10 cellular contexts compared by ENCODE assay signal in genomic region chr9:18474778-18475177, GRCh38. TPM values are rescaled to one million over a fixed set of nuclear protein-coding genes. Genes with fewer than 3 reads are reported as not detected.
DNase-seq lines count a peak whose midpoint lies in the region; ATAC-seq and TF ChIP-seq lines count a peak whose summit lies in the region.
"Had no signal": no experiment of that assay in that cellular context is flagged by ENCODE, and none has a peak within 500 bp of the region (broad histone marks: within the 10 kb centered on the region; RNA-seq: fewer than 3 reads in every experiment).

No MANE protein-coding gene starts in this region.

- H3K27ac ChIP-seq in hepatocyte (peak overlapping the region; percentile 79), subcutaneous abdominal adipose tissue (ENCODE audit: low read depth, low read length) (peak overlapping the region; percentile 28)
- H3K27ac ChIP-seq: WERI-Rb-1 had no signal

- H2AFZ ChIP-seq in hepatocyte = no peak overlapping the region

- peak overlapping the region; percentile 58 for H3K4me3 ChIP-seq in HFF-Myc (replicated peaks; ENCODE audit: low read depth, low read length)
- peak overlapping the region; percentile 59 for H3K4me3 ChIP-seq in astrocyte of the spinal cord (ENCODE audit: low read depth, low read length)
- H3K4me3 ChIP-seq in hepatocyte = peak overlapping the region; percentile 3
- peak overlapping the region in 4 of 5 donors; percentile 19 to 65 (median 58) for H3K4me3 ChIP-seq in subcutaneous abdominal adipose tissue (ENCODE audit: low read depth in 1 of 5, low read length in 5 of 5)

- no peaks in the 10 kb centered on the region for H3K36me3 Mint-ChIP-seq in natural killer cell

- intact Hi-C loops in natural killer cell (cut with micrococcal nuclease) = no loop called here

- peaks cover 3% of the 10 kb centered on the region for H3K4me1 ChIP-seq in hepatocyte (ENCODE audit: insufficient read depth)
- peaks cover 0 to 11% (median 3%) of the 10 kb centered on the region in 5 donors for H3K4me1 ChIP-seq in subcutaneous abdominal adipose tissue (ENCODE audit: control insufficient read depth in 5 of 5, insufficient read depth in 5 of 5, low read length in 5 of 5)

- in situ Hi-C loops in astrocyte of the spinal cord (cut with HindIII; ENCODE audit: low sequenced_read_pairs) = loop anchor here (25.0 kb wide), 1 partner anchor 212 kb away; no protein-coding TSS in a partner anchor

- H3K9ac ChIP-seq in subcutaneous abdominal adipose tissue (ENCODE audit: low read length in 5 of 5) = no peak overlapping the region

- H3K4me2 ChIP-seq in hepatocyte = peak overlapping the region; percentile 71

- WGBS in hepatocyte (ENCODE audit: low lambda C conversion rate, missing lambda C conversion rate) = 25% methylated on average over 4 of the region's 4 CpGs

- TF ChIP-seq CTCF in HFF-Myc (IDR thresholded peaks at IDR 0.05; ENCODE audit: low read depth, low read length, missing control alignments) (no peak), astrocyte of the spinal cord (IDR thresholded peaks at IDR 0.05; ENCODE audit: low read depth, low read length) (no peak), hepatocyte (IDR thresholded peaks at IDR 0.05; ENCODE audit: poor library complexity) (no peak), natural killer cell (IDR thresholded peaks at IDR 0.05) (no peak)

- peaks cover 10% of the 10 kb centered on the region for H3K79me2 ChIP-seq in hepatocyte

- peaks cover 0 to 2% of the 10 kb centered on the region in 2 donors for H3K9me3 Mint-ChIP-seq in natural killer cell

- H3K4me1 Mint-ChIP-seq in natural killer cell = no peaks in the 10 kb centered on the region

- H3K36me3 ChIP-seq in hepatocyte (replicated peaks; ENCODE audit: insufficient read depth, low read depth) = no peaks in the 10 kb centered on the region
- no peaks in the 10 kb centered on the region for H3K36me3 ChIP-seq in subcutaneous abdominal adipose tissue (ENCODE audit: control insufficient read depth in 5 of 5, insufficient read depth in 5 of 5, low read length in 5 of 5)
- H3K36me3 ChIP-seq: WERI-Rb-1 had no signal

- H3K27me3 ChIP-seq in hepatocyte = no peaks in the 10 kb centered on the region
- peaks cover 0 to 6% (median 0%) of the 10 kb centered on the region in 5 donors for H3K27me3 ChIP-seq in subcutaneous abdominal adipose tissue (ENCODE audit: control insufficient read depth in 5 of 5, insufficient read depth in 4 of 5, low read length in 5 of 5)

- no peaks in the 10 kb centered on the region for H3K9me2 ChIP-seq in hepatocyte (replicated peaks; ENCODE audit: insufficient read depth)

- peaks cover 0 to 25% of the 10 kb centered on the region in 2 donors for H3K27me3 Mint-ChIP-seq in natural killer cell (ENCODE audit: low read depth in 2 of 2)

- H4K20me1 ChIP-seq in hepatocyte (ENCODE audit: insufficient read depth, poor library complexity, severe bottlenecking) = no peaks in the 10 kb centered on the region

- H3K27ac Mint-ChIP-seq in natural killer cell = no peak overlapping the region

- H3K9me3 ChIP-seq in hepatocyte (ENCODE audit: low read depth) (no peaks in the 10 kb centered on the region), subcutaneous abdominal adipose tissue (ENCODE audit: control insufficient read depth in 5 of 5, low read length in 5 of 5) (peaks cover 0 to 5% (median 0%) of the 10 kb centered on the region in 5 donors)

- ATAC-seq in natural killer cell = no peak
- no peak for ATAC-seq in GM19455 (IDR thresholded peaks at IDR 0.05; ENCODE audit: unreplicated experiment)

- DNase-seq in HFF-Myc (ENCODE audit: extremely low read depth, low read depth) = no peak
- DNase-seq in astrocyte of the spinal cord (ENCODE audit: low read depth, low spot score) = peak; percentile 64
- DNase-seq in hepatocyte (ENCODE audit: low spot score) = no peak
- DNase-seq in natural killer cell = no peak
- no peak for DNase-seq in HuH-7.5 (ENCODE audit: low spot score)
- DNase-seq in DMS79 treated with DMSO at 0.1 percent for 48 hours (lab: John Stamatoyannopoulos, UW) = no peak
- DNase-seq: mesendoderm, WERI-Rb-1 had no signal

- no peak overlapping the region for H3K4me3 Mint-ChIP-seq in natural killer cell

RNA-seq across cellular contexts. Expression of gene ADAMTSL1, which starts 0.8 kb away (rescaled TPM):
- total RNA-seq in hepatocyte = 18.2 and 24.0 TPM in 2 replicates
- polyA plus RNA-seq in hepatocyte = 7.1 and 7.2 TPM in 2 replicates
- not detected for total RNA-seq in natural killer cell

Comparison
In these comparisons a context has a peak if more than half of its experiments do, and no peak if none do; other contexts are left out.
1. H3K4me3 ChIP-seq: peak in every context shown above with its lines; median percentile 59 in astrocyte of the spinal cord; 58 in subcutaneous abdominal adipose tissue; 58 in HFF-Myc; 3 in hepatocyte.
2. RNA of gene ADAMTSL1, which starts 0.8 kb away (total RNA-seq): 18.2 to 24.0 TPM in hepatocyte; not detected in natural killer cell; every median in the first group is over 10 times any median in the second.